Comparison of ENCODE assay signal across 1 cellular context in genomic region chr2:230552181-230552580, GRCh38.
TF ChIP-seq lines count a peak whose summit lies in the region.

No MANE protein-coding gene starts in this region.

TF ChIP-seq in HepG2, 621 proteins besides CTCF, POLR2A, EP300 and RAD21 (continued from another document):
- no peak for TF ChIP-seq THAP9 (CRISPR knock-in tag; IDR thresholded peaks at IDR 0.05; ENCODE audit: borderline replicate concordance)
- peak; percentile 57 for TF ChIP-seq ZNF121 (CRISPR knock-in tag; IDR thresholded peaks at IDR 0.05)
- TF ChIP-seq SALL1 (CRISPR knock-in tag; IDR thresholded peaks at IDR 0.05), result no peak
- TF ChIP-seq RFX5 (IDR thresholded peaks at IDR 0.05; ENCODE audit: low read depth, low read length), result no peak
- TF ChIP-seq ZNF143 (CRISPR knock-in tag; IDR thresholded peaks at IDR 0.05), result no peak
TF ChIP-seq in HepG2: peak in this region for 8.
